In genomic region chr6:69427882-69428281, GRCh38 we compare ENCODE assay signal across 23 cellular contexts.
"Had no signal": no experiment of that assay in that cellular context is flagged by ENCODE, and none has a peak within 500 bp of the region (broad histone marks: within the 10 kb centered on the region; RNA-seq: fewer than 3 reads in every experiment).

No MANE protein-coding gene starts in this region.

- ATAC-seq: effector memory CD8-positive, alpha-beta T cell; heart left ventricle; left lobe of liver; mucosa of descending colon; natural killer cell; psoas muscle; right lobe of liver; stimulated activated naive B cell treated with anti-CD40 and anti-IgM and Interleukin-4, amounts not matched to agents 10 μg/mL and 1 μg/mL and 100 μg/mL, for 72 hours; stimulated activated naive CD8-positive, alpha-beta T cell treated with anti-CD3 and anti-CD28 coated beads, Interleukin-15, amount 100 ng/mL, for 72 hours had no signal

- H3K27me3 Mint-ChIP-seq: dendritic cell treated with granulocyte-macrophage colony-stimulating factor and Interleukin-4, amounts not matched to agents 40 ng/mL and 50 ng/mL, for 4 days; effector memory CD8-positive, alpha-beta T cell; stimulated activated naive B cell treated with anti-CD40 and anti-IgM and Interleukin-4, amounts not matched to agents 10 μg/mL and 1 μg/mL and 100 μg/mL, for 72 hours; stimulated activated naive CD8-positive, alpha-beta T cell treated with anti-CD3 and anti-CD28 coated beads, Interleukin-15, amount 100 ng/mL, for 72 hours had no signal

- H3K27ac ChIP-seq: esophagus squamous epithelium, heart left ventricle, psoas muscle, right lobe of liver, testis, tibial nerve had no signal

- H3K36me3 Mint-ChIP-seq: natural killer cell; stimulated activated naive B cell treated with anti-CD40 and anti-IgM and Interleukin-4, amounts not matched to agents 10 μg/mL and 1 μg/mL and 100 μg/mL, for 72 hours had no signal

- H3K4me3 ChIP-seq: esophagus squamous epithelium, heart left ventricle, mucosa of descending colon, psoas muscle, right lobe of liver, testis, tibial nerve had no signal

- H3K27me3 ChIP-seq: esophagus squamous epithelium, heart left ventricle, right lobe of liver, testis, tibial nerve had no signal

- DNase-seq: cerebellar nuclear complex; effector memory CD8-positive, alpha-beta T cell; esophagus squamous epithelium; foreskin melanocyte; heart left ventricle; hippocampal formation; islet precursor cell; mammary epithelial cell; mucosa of descending colon; natural killer cell; occipital lobe; psoas muscle; retina; right lobe of liver; stimulated activated CD4-positive, alpha-beta T cell treated with anti-CD3 and anti-CD28 coated beads, Interleukin-2, amount 100 ng/mL, for 24 hours; stimulated activated CD4-positive, alpha-beta T cell treated with anti-CD3 and anti-CD28 coated beads, Interleukin-4, amount 100 ng/mL, for 4 hours; stimulated activated naive B cell treated with anti-CD40 and anti-IgM and Interleukin-4, amounts not matched to agents 10 μg/mL and 1 μg/mL and 100 μg/mL, for 72 hours; stimulated activated naive CD8-positive, alpha-beta T cell treated with anti-CD3 and anti-CD28 coated beads, Interleukin-15, amount 100 ng/mL, for 72 hours; testis had no signal

- H3K36me3 ChIP-seq: esophagus squamous epithelium, heart left ventricle, right lobe of liver, tibial nerve had no signal

- H3K9me3 Mint-ChIP-seq: stimulated activated naive B cell treated with anti-CD40 and anti-IgM and Interleukin-4, amounts not matched to agents 10 μg/mL and 1 μg/mL and 100 μg/mL, for 72 hours; stimulated activated naive CD8-positive, alpha-beta T cell treated with anti-CD3 and anti-CD28 coated beads, Interleukin-15, amount 100 ng/mL, for 72 hours had no signal

- H3K4me1 Mint-ChIP-seq: natural killer cell; stimulated activated naive B cell treated with anti-CD40 and anti-IgM and Interleukin-4, amounts not matched to agents 10 μg/mL and 1 μg/mL and 100 μg/mL, for 72 hours; stimulated activated naive CD8-positive, alpha-beta T cell treated with anti-CD3 and anti-CD28 coated beads, Interleukin-15, amount 100 ng/mL, for 72 hours had no signal

- H3K4me1 ChIP-seq: esophagus squamous epithelium, heart left ventricle, psoas muscle, right lobe of liver, testis, tibial nerve had no signal

- H3K4me3 Mint-ChIP-seq: dendritic cell treated with granulocyte-macrophage colony-stimulating factor and Interleukin-4, amounts not matched to agents 40 ng/mL and 50 ng/mL, for 4 days; effector memory CD8-positive, alpha-beta T cell; natural killer cell; neural crest cell; stimulated activated naive B cell treated with anti-CD40 and anti-IgM and Interleukin-4, amounts not matched to agents 10 μg/mL and 1 μg/mL and 100 μg/mL, for 72 hours; stimulated activated naive CD8-positive, alpha-beta T cell treated with anti-CD3 and anti-CD28 coated beads, Interleukin-15, amount 100 ng/mL, for 72 hours had no signal

- H3K9me3 ChIP-seq: esophagus squamous epithelium, heart left ventricle, mucosa of descending colon, psoas muscle, right lobe of liver, testis, tibial nerve had no signal

- H3K27ac Mint-ChIP-seq: dendritic cell treated with granulocyte-macrophage colony-stimulating factor and Interleukin-4, amounts not matched to agents 40 ng/mL and 50 ng/mL, for 4 days; effector memory CD8-positive, alpha-beta T cell; natural killer cell; stimulated activated naive B cell treated with anti-CD40 and anti-IgM and Interleukin-4, amounts not matched to agents 10 μg/mL and 1 μg/mL and 100 μg/mL, for 72 hours; stimulated activated naive CD8-positive, alpha-beta T cell treated with anti-CD3 and anti-CD28 coated beads, Interleukin-15, amount 100 ng/mL, for 72 hours had no signal
